In the genomic region with DNA sequence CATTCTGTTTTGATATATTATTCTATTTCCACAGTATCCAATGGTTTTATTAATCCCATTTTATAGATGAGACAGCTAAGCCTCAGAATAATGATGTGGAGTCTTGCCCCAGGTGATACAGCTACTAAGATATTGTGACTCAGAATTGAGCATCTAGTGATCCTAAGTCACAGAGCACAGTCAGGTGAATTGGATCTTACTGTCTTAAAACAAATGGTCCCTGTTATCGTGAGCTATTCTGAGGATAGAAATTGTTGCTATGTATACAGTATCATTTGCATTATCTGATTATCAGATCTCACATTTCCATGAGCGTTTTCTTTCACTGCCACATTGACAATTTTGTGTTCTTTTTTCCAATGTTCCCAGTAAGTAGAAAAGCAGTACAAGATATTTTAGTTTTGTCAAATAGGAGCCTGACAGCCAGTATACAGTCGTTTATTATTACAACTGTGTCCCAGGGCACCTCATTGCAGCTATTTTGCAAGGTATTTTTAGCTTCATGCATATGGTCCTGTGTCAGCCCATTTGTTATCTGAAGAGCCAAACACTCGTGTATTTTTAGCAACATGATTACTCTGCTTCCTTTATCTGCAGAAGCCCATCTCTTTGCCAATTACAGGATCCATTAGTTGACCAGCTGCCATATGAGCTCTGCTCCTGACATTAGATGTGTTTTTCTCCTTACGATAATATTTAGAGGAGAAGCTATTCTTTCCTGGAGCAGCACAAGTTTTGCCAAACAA, we compare ENCODE assay signal across 12 cellular contexts. TPM values are rescaled to one million over a fixed set of nuclear protein-coding genes. Genes with fewer than 3 reads are reported as not detected.
A peak's percentile ranks its signal among the peaks of the same experiment; 100 is the strongest.
DNase-seq lines count a peak whose midpoint lies in the region; ATAC-seq and TF ChIP-seq lines count a peak whose summit lies in the region.
"Had no signal": no experiment of that assay in that cellular context is flagged by ENCODE, and none has a peak within 500 bp of the region (broad histone marks: within the 10 kb centered on the region; RNA-seq: fewer than 3 reads in every experiment).

No MANE protein-coding gene starts in this region.

- DNase-seq in D341Med (ENCODE audit: low spot score) (peak; percentile 47), NCI-H1694 (lab: John Stamatoyannopoulos, UW) (peak; percentile 74), NCI-H748 (lab: John Stamatoyannopoulos, UW; ENCODE audit: unreplicated experiment) (peak; percentile 93), left cardiac atrium (no peak), GM20000 (ENCODE audit: low spot score) (no peak), kidney tubule cell (ENCODE audit: low spot score) (no peak)
- DNase-seq in stimulated activated CD4-positive, alpha-beta T cell treated with anti-CD3 and anti-CD28 coated beads, Interleukin-15, amount 100 ng/mL, for 24 hours, result no peak
- DNase-seq: activated CD4-positive, alpha-beta T cell treated with anti-CD3 and anti-CD28 coated beads, Interleukin-2, amount 50 U/mL, for 4 hours; aorta; effector CD4-positive, alpha-beta T cell; stimulated activated CD4-positive, alpha-beta T cell treated with anti-CD3 and anti-CD28 coated beads, Interleukin-2, amount 100 ng/mL, for 24 hours had no signal

- no peak for TF ChIP-seq CTCF in GM20000 (IDR thresholded peaks at IDR 0.05; ENCODE audit: extremely low read depth, missing control alignments)

- ATAC-seq in left cardiac atrium (peak; percentile 68 to 75), HG02870 (IDR thresholded peaks at IDR 0.05; ENCODE audit: unreplicated experiment) (no peak)

- intact Hi-C loops in left cardiac atrium (cut with DNase I), result no loop called here

RNA-seq across cellular contexts. Expression of gene SGPP2, which starts 25.1 kb away (rescaled TPM):
- 1 to 10 TPM; 5.4 to 8.8 TPM for total RNA-seq in left cardiac atrium

Comparison
In these comparisons a context has a peak if more than half of its experiments do, and no peak if none do; other contexts are left out.
1. DNase-seq: peak in D341Med (single experiment), NCI-H1694 (single experiment) and NCI-H748 (single experiment); none in left cardiac atrium (single experiment), stimulated activated CD4-positive, alpha-beta T cell treated with anti-CD3 and anti-CD28 coated beads, Interleukin-15, amount 100 ng/mL, for 24 hours (single experiment), GM20000 (single experiment) and kidney tubule cell (single experiment).